In the genomic region with DNA sequence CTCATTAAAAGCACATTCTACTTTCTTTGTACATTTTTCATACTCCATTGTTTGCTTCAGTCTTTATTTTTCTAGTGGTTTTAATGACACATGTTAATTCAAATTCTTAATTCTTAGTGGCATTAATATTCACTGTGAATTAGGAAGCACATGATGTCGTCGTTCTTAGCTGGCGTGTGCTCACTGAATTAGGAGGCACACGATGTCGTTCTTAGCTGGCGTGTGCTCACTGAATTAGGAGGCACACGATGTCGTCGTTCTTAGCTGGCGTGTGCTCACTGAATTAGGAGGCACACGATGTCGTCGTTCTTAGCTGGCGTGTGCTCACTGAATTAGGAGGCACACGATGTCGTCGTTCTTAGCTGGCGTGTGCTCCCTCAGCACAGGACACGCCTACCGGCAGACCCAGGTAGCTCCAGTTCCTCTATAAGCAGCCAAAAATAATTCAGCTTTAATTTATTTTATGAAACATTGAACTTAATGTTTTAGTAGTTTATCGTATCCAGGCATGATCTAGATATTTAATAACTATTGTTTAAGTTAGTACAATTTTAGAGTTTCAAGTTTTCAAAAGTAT, we compare ENCODE assay signal across 2 cellular contexts. TPM values are rescaled to one million over a fixed set of nuclear protein-coding genes. Genes with fewer than 3 reads are reported as not detected.
"Had no signal": no experiment of that assay in that cellular context is flagged by ENCODE, and none has a peak within 500 bp of the region (broad histone marks: within the 10 kb centered on the region; RNA-seq: fewer than 3 reads in every experiment).

No MANE protein-coding gene starts in this region.

RNA-seq across cellular contexts. Expression of gene VIPR2, which starts 17.5 kb away (rescaled TPM):
- total RNA-seq: activated naive CD8-positive, alpha-beta T cell treated with anti-CD3 and anti-CD28 coated beads for 36 hours; bronchial epithelial cell had no signal
